Comparison of ENCODE assay signal across 4 cellular contexts in genomic region chr2:186979439-186980116, GRCh38.
"Had no signal": no experiment of that assay in that cellular context is flagged by ENCODE, and none has a peak within 500 bp of the region (broad histone marks: within the 10 kb centered on the region; RNA-seq: fewer than 3 reads in every experiment).

No MANE protein-coding gene starts in this region.

- H3K4me3 ChIP-seq: GM23338 had no signal

- H3K4me3 Mint-ChIP-seq: GM23338, H9 had no signal

- H3K4me1 Mint-ChIP-seq: GM23338, H9 had no signal

- H2AFZ ChIP-seq: GM23338 had no signal

- H3K27ac Mint-ChIP-seq: GM23338, H9 had no signal

- H3K4me2 ChIP-seq: GM23338 had no signal

- ATAC-seq: GM23338 had no signal

- H3K9me3 Mint-ChIP-seq: GM23338, H9 had no signal

- DNase-seq: H9, HCEC 1CT, IMR-90 had no signal
